Comparison of ENCODE assay signal across 1 cellular context in genomic region chr19:10519421-10519820, GRCh38.
TF ChIP-seq lines count a peak whose summit lies in the region.

No MANE protein-coding gene starts in this region.

TF ChIP-seq in SK-N-SH, 30 proteins besides CTCF, POLR2A, EP300 and RAD21 (continued from another document):
- TF ChIP-seq REST (IDR thresholded peaks at IDR 0.05; ENCODE audit: low read depth, low read length) (no peak), POLR2AphosphoS5 (IDR thresholded peaks at IDR 0.05; ENCODE audit: low read depth, low read length) (no peak), CHD2 (IDR thresholded peaks at IDR 0.05; ENCODE audit: low read length, partially characterized antibody) (no peak), SIN3A (IDR thresholded peaks at IDR 0.05; ENCODE audit: borderline replicate concordance, low read depth, low read length) (no peak), PBX3 (IDR thresholded peaks at IDR 0.05) (no peak), FOSL2 (IDR thresholded peaks at IDR 0.05; ENCODE audit: borderline replicate concordance, low read depth) (no peak), USF1 (IDR thresholded peaks at IDR 0.05; ENCODE audit: borderline replicate concordance, low read depth) (no peak), FOXM1 (IDR thresholded peaks at IDR 0.05; ENCODE audit: low read depth) (no peak), YY1 (IDR thresholded peaks at IDR 0.05; ENCODE audit: low read depth) (no peak), NRF1 (IDR thresholded peaks at IDR 0.05; ENCODE audit: low read depth, low read length) (no peak), JUND (IDR thresholded peaks at IDR 0.05) (no peak)
